Comparison of ENCODE assay signal across 1 cellular context in genomic region chr15:64287953-64288352, GRCh38.
TF ChIP-seq lines count a peak whose summit lies in the region.

No MANE protein-coding gene starts in this region.

TF ChIP-seq in IMR-90, 13 proteins besides CTCF, POLR2A, EP300 and RAD21 (continued from another document):
- TF ChIP-seq ELK1 (IDR thresholded peaks at IDR 0.05; ENCODE audit: borderline replicate concordance, low read depth, low read length) (no peak), MAFK (IDR thresholded peaks at IDR 0.05; ENCODE audit: low read depth, low read length) (peak; percentile 70), USF2 (IDR thresholded peaks at IDR 0.05; ENCODE audit: low read depth, low read length) (no peak), FOS (IDR thresholded peaks at IDR 0.05; ENCODE audit: low read depth, low read length) (no peak), MXI1 (IDR thresholded peaks at IDR 0.05; ENCODE audit: borderline replicate concordance, low read depth, low read length) (no peak)
